13 cellular contexts compared by ENCODE assay signal in genomic region chr2:24453379-24454073, GRCh38. TPM values are rescaled to one million over a fixed set of nuclear protein-coding genes. Genes with fewer than 3 reads are reported as not detected.
DNase-seq lines count a peak whose midpoint lies in the region; ATAC-seq and TF ChIP-seq lines count a peak whose summit lies in the region.
"Had no signal": no experiment of that assay in that cellular context is flagged by ENCODE, and none has a peak within 500 bp of the region (broad histone marks: within the 10 kb centered on the region; RNA-seq: fewer than 3 reads in every experiment).

No MANE protein-coding gene starts in this region.

- H3K4me3 ChIP-seq in GM23248 (peak overlapping the region; percentile 70), astrocyte of the spinal cord (ENCODE audit: low read depth, low read length) (peak overlapping the region; percentile 32), gastroesophageal sphincter (peak overlapping the region; percentile 36 to 40), stomach smooth muscle (ENCODE audit: low read length in 2 of 2) (peak overlapping the region in 1 of 2 donors; percentile 68), testis (peak overlapping the region in 1 of 2 donors; percentile 13), PC-9 (no peak overlapping the region)
- H3K4me3 ChIP-seq: GM12878 had no signal

- TF ChIP-seq POLR2A in gastroesophageal sphincter (IDR thresholded peaks at IDR 0.05) (no peak), testis (IDR thresholded peaks at IDR 0.05) (no peak)

- no peaks in the 10 kb centered on the region for H4K20me1 ChIP-seq in GM23248 (ENCODE audit: insufficient read depth)
- H4K20me1 ChIP-seq in PC-9 (ENCODE audit: insufficient read depth) = no peaks in the 10 kb centered on the region

- H3K4me2 ChIP-seq in GM23248 (ENCODE audit: unreplicated experiment) (peak overlapping the region; percentile 81), PC-9 (no peak overlapping the region)

- no peak for TF ChIP-seq EP300 in gastroesophageal sphincter (IDR thresholded peaks at IDR 0.05)

- peaks cover 32% of the 10 kb centered on the region for H3K4me1 ChIP-seq in GM23248 (ENCODE audit: insufficient read depth)
- peaks cover 6 to 41% (median 12%) of the 10 kb centered on the region in 3 donors for H3K4me1 ChIP-seq in gastroesophageal sphincter
- H3K4me1 ChIP-seq in stomach smooth muscle (ENCODE audit: control insufficient read depth, insufficient read depth, low read length) = peaks cover 2% of the 10 kb centered on the region
- H3K4me1 ChIP-seq in testis = no peaks in the 10 kb centered on the region
- peaks cover 10% of the 10 kb centered on the region; the same call in 1 of the 2 replicates for H3K4me1 ChIP-seq in PC-9 (replicated peaks; ENCODE audit: insufficient read depth)

- H3F3A ChIP-seq in GM23248 (ENCODE audit: insufficient read depth) = peaks cover 27% of the 10 kb centered on the region
- H3F3A ChIP-seq in PC-9 (ENCODE audit: insufficient read depth, low read depth) = no peaks in the 10 kb centered on the region

- no peaks in the 10 kb centered on the region for H3K9me2 ChIP-seq in GM23248 (ENCODE audit: insufficient read depth)
- no peaks in the 10 kb centered on the region for H3K9me2 ChIP-seq in PC-9 (ENCODE audit: insufficient read depth)

- no TSS peak for BruUV-seq in PC-9 (replicated peaks; lab: Mats Ljungman, UMichigan)

- POLR2A ChIA-PET in PC-9 (lab: Charles Lee; ENCODE audit: unreplicated experiment) = no interaction called here

- DNase-seq in GM23248 = peak; percentile 46
- DNase-seq in astrocyte of the spinal cord (ENCODE audit: low read depth, low spot score) = no peak
- no peak for DNase-seq in testis
- DNase-seq in PC-9 = no peak
- DNase-seq: activated CD8-positive, alpha-beta memory T cell treated with anti-CD3 and anti-CD28 coated beads, Interleukin-2, amount 10 ng/mL, durations not matched to agents 7 days and 5 days; CD8-positive, alpha-beta memory T cell; Karpas-422; NCI-H1436; occipital lobe had no signal

- WGBS in GM23248 (ENCODE audit: low coverage in 1 of 2, low lambda C conversion rate in 2 of 2, missing lambda C conversion rate in 2 of 2), 2 experiments = 56 to 68% methylated on average over 2 of the region's 2 CpGs
- WGBS in gastroesophageal sphincter (ENCODE audit: low coverage in 1 of 2), 2 donors = 58 to 64% methylated on average over 2 of the region's 2 CpGs
- 86 to 91% methylated on average over 2 of the region's 2 CpGs for WGBS in testis, 2 donors

- H3K9ac ChIP-seq in GM23248 = peak overlapping the region; percentile 39
- H3K9ac ChIP-seq in stomach smooth muscle (ENCODE audit: low read length in 2 of 2) = peak overlapping the region in 1 of 2 donors; percentile 51

- H3K79me2 ChIP-seq in GM23248 (ENCODE audit: insufficient read depth) = no peaks in the 10 kb centered on the region
- no peaks in the 10 kb centered on the region for H3K79me2 ChIP-seq in PC-9 (ENCODE audit: low read depth)

- ATAC-seq in gastroesophageal sphincter (no peak), GM21528 (IDR thresholded peaks at IDR 0.05; ENCODE audit: low FRiP score, unreplicated experiment) (no peak)
- ATAC-seq: activated CD8-positive, alpha-beta memory T cell treated with anti-CD3 and anti-CD28 coated beads, Interleukin-2, amount 10 ng/mL, durations not matched to agents 7 days and 5 days; GM12878 had no signal

- intact Hi-C loops in testis (cut with DNase I; ENCODE audit: low total_unique reads) (no loop called here), PC-9 (cut with micrococcal nuclease; ENCODE audit: unreplicated experiment) (no loop called here)

- H3K9me3 ChIP-seq in GM23248 (ENCODE audit: low read depth) (no peaks in the 10 kb centered on the region), gastroesophageal sphincter (peaks cover 0 to 10% (median 0%) of the 10 kb centered on the region in 3 donors), stomach smooth muscle (ENCODE audit: control insufficient read depth in 2 of 2, low read length in 2 of 2) (no peaks in the 10 kb centered on the region), testis (no peaks in the 10 kb centered on the region), PC-9 (ENCODE audit: insufficient read depth, low read depth) (peaks cover 7% of the 10 kb centered on the region; the same call in 1 of the 2 replicates)

- CTCF ChIA-PET in PC-9 (lab: Charles Lee) = no interaction called here

- in situ Hi-C loops in GM23248 (cut with MboI) = no loop called here
- in situ Hi-C loops in astrocyte of the spinal cord (cut with HindIII; ENCODE audit: low sequenced_read_pairs) = no loop called here

- H3K27me3 ChIP-seq in GM23248 (replicated peaks; ENCODE audit: insufficient read depth) (no peaks in the 10 kb centered on the region), gastroesophageal sphincter (no peaks in the 10 kb centered on the region), stomach smooth muscle (ENCODE audit: control insufficient read depth in 1 of 2, insufficient read depth in 2 of 2, low read length in 2 of 2) (no peaks in the 10 kb centered on the region), testis (no peaks in the 10 kb centered on the region), PC-9 (ENCODE audit: insufficient read depth, low read depth) (no peaks in the 10 kb centered on the region)

- TF ChIP-seq CTCF in astrocyte of the spinal cord (IDR thresholded peaks at IDR 0.05; ENCODE audit: low read depth, low read length) = no peak
- TF ChIP-seq CTCF in gastroesophageal sphincter (IDR thresholded peaks at IDR 0.05) = no peak
- no peak for TF ChIP-seq CTCF in testis (IDR thresholded peaks at IDR 0.05)
- TF ChIP-seq CTCF in PC-9 (conservative IDR thresholded peaks at IDR 0.05) = no peak

- H3K27ac ChIP-seq in GM23248 = no peak overlapping the region
- H3K27ac ChIP-seq in gastroesophageal sphincter = peak overlapping the region in 3 of 4 donors; percentile 35 to 71 (median 62)
- H3K27ac ChIP-seq in stomach smooth muscle (ENCODE audit: low read length) = peak overlapping the region; percentile 41
- peak overlapping the region in 1 of 2 donors; percentile 22 for H3K27ac ChIP-seq in testis
- H3K27ac ChIP-seq in PC-9 = no peak overlapping the region

- H2AFZ ChIP-seq in GM23248 (peak overlapping the region; percentile 81), PC-9 (no peak overlapping the region)

- H3K36me3 ChIP-seq in GM23248 (ENCODE audit: low read depth) = no peaks in the 10 kb centered on the region
- H3K36me3 ChIP-seq in gastroesophageal sphincter = no peaks in the 10 kb centered on the region
- no peaks in the 10 kb centered on the region for H3K36me3 ChIP-seq in stomach smooth muscle (ENCODE audit: control insufficient read depth in 2 of 2, insufficient read depth in 2 of 2, low read length in 2 of 2)
- no peaks in the 10 kb centered on the region for H3K36me3 ChIP-seq in testis (ENCODE audit: low read depth, missing control alignments)
- H3K36me3 ChIP-seq in PC-9 (ENCODE audit: low read depth) = no peaks in the 10 kb centered on the region

RNA-seq across cellular contexts. Expression of gene NCOA1, which starts 37.5 kb away (rescaled TPM):
- 8.0 and 14.5 TPM in 2 replicates for total RNA-seq in GM23248 (2014; rRNA removed; shearing (Covaris generic))
- polyA plus RNA-seq in GM23248 (2016; fragmentation: Nextera tagmentation; extraction: Ambion mirVana) (2.5 and 2.6 TPM in 2 replicates), testis (ENCODE audit: insufficient read depth, low read depth, low replicate concordance) (52.3 TPM)
- total RNA-seq in gastroesophageal sphincter (10 to 100 TPM; 42.3 to 66.9 (median 47.4) TPM), testis (100 to 1,000 TPM; 109 to 124 TPM), PC-9 (2021) (9.1 and 11.6 TPM in 2 replicates)

Comparison
In these comparisons a context has a peak if more than half of its experiments do, and no peak if none do; other contexts are left out.
1. H3K27ac ChIP-seq: peak in gastroesophageal sphincter (3 of 4) and stomach smooth muscle (single experiment); none in GM23248 (single experiment) and PC-9 (single experiment).